Comparison of ENCODE assay signal across 8 cellular contexts in the genomic region with DNA sequence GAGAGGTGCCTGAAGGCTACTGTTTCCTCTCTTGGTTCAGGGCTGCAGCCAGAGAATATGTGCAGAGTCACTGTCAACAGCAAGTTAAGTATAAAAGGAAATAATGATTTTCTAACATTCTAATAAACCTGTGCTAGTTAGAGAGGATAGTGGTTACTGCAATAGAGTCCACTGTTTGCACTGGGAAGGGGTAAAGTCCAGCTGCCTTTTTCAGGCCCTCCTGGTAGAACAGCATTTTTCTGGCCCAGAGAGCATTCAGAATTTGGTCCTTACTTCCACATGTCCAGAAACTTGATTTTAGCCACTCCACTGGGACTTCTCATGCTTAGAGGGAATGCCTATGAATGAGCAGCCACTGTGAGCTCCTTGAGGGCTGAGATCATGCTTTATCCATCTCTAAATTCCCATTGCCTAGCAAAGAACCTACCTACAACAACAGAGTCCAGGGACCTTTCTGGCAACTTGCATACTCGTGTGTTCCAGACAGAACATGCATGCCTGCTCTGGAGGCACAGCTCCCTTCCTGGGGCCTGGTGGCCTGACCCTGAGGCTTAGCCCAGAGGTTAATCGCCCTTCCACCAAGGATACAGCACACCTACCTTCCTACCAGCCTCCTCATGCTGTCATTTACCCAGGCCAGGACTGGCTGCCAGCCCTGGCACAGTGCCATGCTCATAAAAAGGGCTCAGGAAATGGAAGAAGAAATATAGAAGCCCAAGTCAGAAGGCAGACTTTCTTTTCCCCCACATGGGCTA. TPM values are rescaled to one million over a fixed set of nuclear protein-coding genes. Genes with fewer than 3 reads are reported as not detected.
DNase-seq lines count a peak whose midpoint lies in the region; ATAC-seq and TF ChIP-seq lines count a peak whose summit lies in the region.
"Had no signal": no experiment of that assay in that cellular context is flagged by ENCODE, and none has a peak within 500 bp of the region (broad histone marks: within the 10 kb centered on the region; RNA-seq: fewer than 3 reads in every experiment).

No MANE protein-coding gene starts in this region.

- no peak for TF ChIP-seq POLR2A in vagina (IDR thresholded peaks at IDR 0.05)

- no TSS peak for BruUV-seq in Panc1 (replicated peaks; lab: Mats Ljungman, UMichigan)

- POLR2A ChIA-PET in Panc1 (lab: Charles Lee), result no interaction called here

- H3K4me1 ChIP-seq in Panc1 (ENCODE audit: control insufficient read depth, insufficient read depth, low read length) (peaks cover 18% of the 10 kb centered on the region), vagina (peaks cover 9% of the 10 kb centered on the region)

- H3K4me1 Mint-ChIP-seq in type B pancreatic cell (ENCODE audit: unreplicated experiment), result peaks cover 16% of the 10 kb centered on the region

- no peak overlapping the region for H3K4me3 Mint-ChIP-seq in type B pancreatic cell

- intact Hi-C loops in Panc1 (cut with micrococcal nuclease; ENCODE audit: unreplicated experiment), result no loop called here
- intact Hi-C loops in left ventricle myocardium superior (cut with micrococcal nuclease), result no loop called here
- intact Hi-C loops in vagina (cut with DNase I), result no loop called here

- H3K27me3 ChIP-seq in Panc1 (ENCODE audit: control insufficient read depth, insufficient read depth, low read length), result no peaks in the 10 kb centered on the region
- H3K27me3 ChIP-seq in vagina, result no peaks in the 10 kb centered on the region
- H3K27me3 ChIP-seq: gastrocnemius medialis had no signal

- H3K9me3 Mint-ChIP-seq in type B pancreatic cell, result peaks cover 10% of the 10 kb centered on the region

- H3K4me3 ChIP-seq in Panc1 (ENCODE audit: low read depth in 2 of 2, low read length in 2 of 2) (no peak overlapping the region), vagina (no peak overlapping the region)
- H3K4me3 ChIP-seq: gastrocnemius medialis had no signal

- CTCF ChIA-PET in Panc1 (lab: Charles Lee), result no interaction called here

- ATAC-seq in Panc1, result peak; percentile 86
- peak; percentile 81 for ATAC-seq in left ventricle myocardium superior
- no peak for ATAC-seq in HG03135 (IDR thresholded peaks at IDR 0.05; ENCODE audit: unreplicated experiment)
- no peak for ATAC-seq in HG03196 (IDR thresholded peaks at IDR 0.05; ENCODE audit: unreplicated experiment)

- DNase-seq in HuH-7.5 (ENCODE audit: low spot score) (peak; percentile 20), Panc1 (ENCODE audit: low read depth, low spot score) (peak; percentile 41), left ventricle myocardium superior (peak; percentile 55), type B pancreatic cell (ENCODE audit: extremely low spot score, unreplicated experiment) (no peak), vagina (ENCODE audit: extremely low spot score in 2 of 2) (no peak)

- H3K27ac Mint-ChIP-seq in type B pancreatic cell, result peak overlapping the region; percentile 76

- in situ Hi-C loops in Panc1 (cut with HindIII; ENCODE audit: low pct_unique_long_range_greater_than_20kb, low sequenced_read_pairs), result no loop called here

- TF ChIP-seq CTCF in Panc1 (IDR thresholded peaks at IDR 0.05) (no peak), type B pancreatic cell (conservative IDR thresholded peaks at IDR 0.05) (no peak), vagina (IDR thresholded peaks at IDR 0.05) (no peak)

- H3K27ac ChIP-seq in Panc1 (ENCODE audit: low read length), result peak overlapping the region; percentile 66
- H3K27ac ChIP-seq in vagina, result no peak overlapping the region

- H3K9me3 ChIP-seq in Panc1 (ENCODE audit: control insufficient read depth, insufficient read depth, low read depth, low read length) (peaks cover 15% of the 10 kb centered on the region), vagina (no peaks in the 10 kb centered on the region)
- H3K9me3 ChIP-seq: gastrocnemius medialis had no signal

- no peaks in the 10 kb centered on the region for H3K36me3 ChIP-seq in Panc1 (ENCODE audit: control insufficient read depth, insufficient read depth, low read length)
- no peaks in the 10 kb centered on the region for H3K36me3 ChIP-seq in vagina
- H3K36me3 ChIP-seq: gastrocnemius medialis had no signal

- H3K36me3 Mint-ChIP-seq in type B pancreatic cell, result no peaks in the 10 kb centered on the region

- H3K27me3 Mint-ChIP-seq in type B pancreatic cell, result no peaks in the 10 kb centered on the region

RNA-seq across cellular contexts. Expression of a gene that starts 50.3 kb away (rescaled TPM):
- total RNA-seq in Panc1 (2021; ENCODE audit: unreplicated experiment) (169 TPM), left ventricle myocardium superior (41.4 TPM), type B pancreatic cell (ENCODE audit: low replicate concordance) (73.8 and 80.3 TPM in 2 replicates), vagina (57.7 TPM)
- polyA plus RNA-seq in Panc1 (2012; ENCODE audit: insufficient read length), result 34.8 TPM

Comparison
In these comparisons a context has a peak if more than half of its experiments do, and no peak if none do; other contexts are left out.
1. DNase-seq: peak in HuH-7.5 (single experiment), Panc1 (single experiment) and left ventricle myocardium superior (single experiment); none in type B pancreatic cell (single experiment) and vagina (0 of 2).
2. ATAC-seq: peak in Panc1 (single experiment) and left ventricle myocardium superior (single experiment); none in HG03135 (single experiment) and HG03196 (single experiment).